ENCODE assay signal across 12 cellular contexts in the genomic region with DNA sequence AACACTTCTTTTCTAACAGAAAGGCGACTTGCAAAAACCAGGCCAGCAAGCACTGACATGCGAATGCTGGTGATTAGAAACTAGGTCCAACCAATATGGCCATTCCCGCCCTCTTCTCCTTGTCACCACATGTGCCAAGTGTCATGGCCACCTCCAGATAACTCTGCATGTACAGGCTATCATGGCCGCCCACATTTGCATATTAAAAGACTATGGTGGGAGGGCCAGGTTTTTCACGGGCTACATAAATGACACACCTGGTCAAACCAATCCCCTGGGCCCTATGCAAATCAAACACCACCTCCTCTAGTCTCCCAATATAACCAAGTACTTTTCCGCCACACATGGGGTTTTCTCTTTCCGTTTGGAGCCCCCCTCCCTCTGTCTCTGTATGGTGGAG.
"Had no signal": no experiment of that assay in that cellular context is flagged by ENCODE, and none has a peak within 500 bp of the region (broad histone marks: within the 10 kb centered on the region; RNA-seq: fewer than 3 reads in every experiment).

No MANE protein-coding gene starts in this region.

- ATAC-seq: activated naive CD4-positive, alpha-beta T cell treated with anti-CD3 and anti-CD28 coated beads, Interleukin-2, amount 50 U/mL, for 72 hours had no signal

- H3K27me3 ChIP-seq: sigmoid colon had no signal

- H3K9me3 ChIP-seq: left ventricle myocardium inferior, sigmoid colon had no signal

- DNase-seq: activated CD4-positive, alpha-beta T cell treated with anti-CD3 and anti-CD28 coated beads, Interleukin-2, amount 10 ng/mL, durations not matched to agents 7 days and 5 days; activated CD4-positive, CD25-positive, alpha-beta regulatory T cell; activated effector memory CD4-positive, alpha-beta T cell treated with Interleukin-2 at 50 U/mL for 16 hours; activated T-cell treated with anti-CD3 and anti-CD28 coated beads for 4 hours; amniotic stem cell; left ventricle myocardium inferior; nephron progenitor cell; sigmoid colon; stimulated activated CD4-positive, alpha-beta T cell treated with anti-CD3 and anti-CD28 coated beads, Interleukin-2, amount 100 ng/mL, for 24 hours; stimulated activated naive CD4-positive, alpha-beta T cell treated with Interleukin-2 at 50 U/mL for 16 hours had no signal

- H3K27ac ChIP-seq: left ventricle myocardium inferior, sigmoid colon had no signal

- H3K4me3 ChIP-seq: left ventricle myocardium inferior, sigmoid colon had no signal

- FAIRE-seq: keratinocyte had no signal

- H3K36me3 ChIP-seq: left ventricle myocardium inferior, sigmoid colon had no signal

- H3K4me1 ChIP-seq: left ventricle myocardium inferior, sigmoid colon had no signal
